In the genomic region with DNA sequence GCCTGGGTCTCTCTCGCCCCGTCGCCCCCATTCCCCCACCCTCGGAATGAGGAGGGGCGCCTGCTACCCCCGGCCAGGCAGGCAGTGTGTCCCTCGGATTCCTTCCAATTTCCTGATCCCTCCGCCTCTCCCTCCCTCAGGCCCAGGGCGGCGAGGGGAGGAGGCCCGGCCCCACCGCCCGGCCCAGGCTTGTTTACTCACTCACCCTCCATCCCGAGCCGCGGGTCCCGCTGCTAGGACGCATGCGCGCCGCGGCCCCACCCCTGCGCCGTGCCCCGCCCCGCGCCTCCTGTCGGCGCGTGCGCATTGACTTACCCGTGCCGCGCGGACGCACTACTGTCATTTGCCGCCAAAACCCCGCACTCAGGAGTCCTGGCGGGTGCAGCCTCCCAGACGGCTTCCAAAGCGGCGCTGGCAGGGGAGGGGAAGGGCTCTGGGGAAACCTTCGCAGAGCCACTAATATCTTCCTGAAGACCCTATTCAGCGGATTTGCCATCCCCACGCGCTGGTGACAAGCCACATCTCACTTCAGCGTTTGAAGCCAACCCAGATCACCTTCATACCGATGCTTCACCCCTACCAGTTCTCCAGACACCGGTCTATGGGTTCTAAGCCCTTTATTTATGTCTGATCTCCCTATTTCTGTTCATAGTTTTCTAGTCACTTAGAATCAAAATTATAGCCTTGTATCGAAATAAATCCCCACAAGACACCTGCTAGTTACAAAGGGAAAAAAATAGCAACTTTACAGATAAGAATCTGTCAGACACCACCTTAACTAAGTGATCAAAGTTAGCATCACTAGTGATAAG, we compare ENCODE assay signal across 1 cellular context.
A peak's percentile ranks its signal among the peaks of the same experiment; 100 is the strongest.
TF ChIP-seq lines count a peak whose summit lies in the region.

Gene EZH1 (minus strand): TSS at position 235 of the 812 bp plus-strand sequence. CDS start 16,099 bp downstream, outside the sequence.

TF ChIP-seq in HepG2, 621 proteins besides CTCF, POLR2A, EP300 and RAD21 (continued from another document and continues in another):
- TF ChIP-seq ISX (CRISPR knock-in tag; conservative IDR thresholded peaks at IDR 0.05) (peak; percentile 64; the same call in 1 of the 2 replicates), KDM4B (CRISPR knock-in tag; IDR thresholded peaks at IDR 0.05) (peak; percentile 13; the same call in 1 of the 2 replicates), ZNF44 (CRISPR knock-in tag; IDR thresholded peaks at IDR 0.05) (0 out of 2 replicates have a peak, but pooled peaks have one; percentile 75), ZNF275 (CRISPR knock-in tag; IDR thresholded peaks at IDR 0.05; ENCODE audit: borderline replicate concordance) (peak; percentile 65; the same call in 1 of the 2 replicates), ZBTB7B (CRISPR knock-in tag; IDR thresholded peaks at IDR 0.05) (no peak; the same call in 1 of the 2 replicates), ZNF430 (CRISPR knock-in tag; IDR thresholded peaks at IDR 0.05) (peak; percentile 95), IKZF4 (CRISPR knock-in tag; IDR thresholded peaks at IDR 0.05; ENCODE audit: borderline replicate concordance, low read depth, not compliant biosample characterization) (peak; percentile 81), MBD4 (IDR thresholded peaks at IDR 0.05; ENCODE audit: borderline replicate concordance, low read length) (no peak), BCL6 (CRISPR knock-in tag; IDR thresholded peaks at IDR 0.05) (no peak), PHF21A (CRISPR knock-in tag; IDR thresholded peaks at IDR 0.05) (peak; percentile 91), ZNF224 (CRISPR knock-in tag; IDR thresholded peaks at IDR 0.05) (peak; percentile 90; the same call in 1 of the 2 replicates), MEIS1 (CRISPR knock-in tag; IDR thresholded peaks at IDR 0.05; ENCODE audit: borderline replicate concordance) (peak; percentile 52), SNAPC4 (CRISPR knock-in tag; IDR thresholded peaks at IDR 0.05) (peak; percentile 85), SSRP1 (CRISPR knock-in tag; IDR thresholded peaks at IDR 0.05) (no peak), ZFAT (CRISPR knock-in tag; conservative IDR thresholded peaks at IDR 0.05) (no peak), ZNF775 (CRISPR knock-in tag; IDR thresholded peaks at IDR 0.05; ENCODE audit: borderline replicate concordance) (peak; percentile 81), CAMTA2 (CRISPR knock-in tag; IDR thresholded peaks at IDR 0.05; ENCODE audit: borderline replicate concordance) (no peak), ZNF17 (CRISPR knock-in tag; IDR thresholded peaks at IDR 0.05) (no peak), DMAP1 (CRISPR knock-in tag; IDR thresholded peaks at IDR 0.05) (peak; percentile 86), CREB1 (IDR thresholded peaks at IDR 0.05) (no peak), CREB1 (CRISPR knock-in tag; IDR thresholded peaks at IDR 0.05) (no peak), GABPB1 (CRISPR knock-in tag; IDR thresholded peaks at IDR 0.05) (peak; percentile 71; the same call in 1 of the 2 replicates), ZNF660 (CRISPR knock-in tag; IDR thresholded peaks at IDR 0.05; ENCODE audit: borderline replicate concordance, low read depth) (no peak), PATZ1 (CRISPR knock-in tag; IDR thresholded peaks at IDR 0.05) (peak; percentile 95), HHEX (CRISPR knock-in tag; IDR thresholded peaks at IDR 0.05) (no peak), SKIL (CRISPR knock-in tag; IDR thresholded peaks at IDR 0.05; ENCODE audit: borderline replicate concordance) (no peak), ZNF20 (CRISPR knock-in tag; IDR thresholded peaks at IDR 0.05) (no peak), NFYB (CRISPR knock-in tag; IDR thresholded peaks at IDR 0.05) (no peak; the same call in 1 of the 2 replicates), AKAP8 (CRISPR knock-in tag; IDR thresholded peaks at IDR 0.05) (peak; percentile 57; the same call in 1 of the 2 replicates)
- TF ChIP-seq, protein P1, sequence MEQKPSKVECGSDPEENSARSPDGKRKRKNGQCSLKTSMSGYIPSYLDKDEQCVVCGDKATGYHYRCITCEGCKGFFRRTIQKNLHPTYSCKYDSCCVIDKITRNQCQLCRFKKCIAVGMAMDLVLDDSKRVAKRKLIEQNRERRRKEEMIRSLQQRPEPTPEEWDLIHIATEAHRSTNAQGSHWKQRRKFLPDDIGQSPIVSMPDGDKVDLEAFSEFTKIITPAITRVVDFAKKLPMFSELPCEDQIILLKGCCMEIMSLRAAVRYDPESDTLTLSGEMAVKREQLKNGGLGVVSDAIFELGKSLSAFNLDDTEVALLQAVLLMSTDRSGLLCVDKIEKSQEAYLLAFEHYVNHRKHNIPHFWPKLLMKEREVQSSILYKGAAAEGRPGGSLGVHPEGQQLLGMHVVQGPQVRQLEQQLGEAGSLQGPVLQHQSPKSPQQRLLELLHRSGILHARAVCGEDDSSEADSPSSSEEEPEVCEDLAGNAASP (CRISPR knock-in tag; IDR thresholded peaks at IDR 0.05; ENCODE audit: borderline replicate concordance) = 0 out of 2 replicates have a peak, but pooled peaks have one; percentile 47
- TF ChIP-seq, protein P2, sequence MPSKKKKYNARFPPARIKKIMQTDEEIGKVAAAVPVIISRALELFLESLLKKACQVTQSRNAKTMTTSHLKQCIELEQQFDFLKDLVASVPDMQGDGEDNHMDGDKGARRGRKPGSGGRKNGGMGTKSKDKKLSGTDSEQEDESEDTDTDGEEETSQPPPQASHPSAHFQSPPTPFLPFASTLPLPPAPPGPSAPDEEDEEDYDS (CRISPR knock-in tag; IDR thresholded peaks at IDR 0.05) = peak; percentile 36; the same call in 1 of the 2 replicates
- TF ChIP-seq, protein P3, sequence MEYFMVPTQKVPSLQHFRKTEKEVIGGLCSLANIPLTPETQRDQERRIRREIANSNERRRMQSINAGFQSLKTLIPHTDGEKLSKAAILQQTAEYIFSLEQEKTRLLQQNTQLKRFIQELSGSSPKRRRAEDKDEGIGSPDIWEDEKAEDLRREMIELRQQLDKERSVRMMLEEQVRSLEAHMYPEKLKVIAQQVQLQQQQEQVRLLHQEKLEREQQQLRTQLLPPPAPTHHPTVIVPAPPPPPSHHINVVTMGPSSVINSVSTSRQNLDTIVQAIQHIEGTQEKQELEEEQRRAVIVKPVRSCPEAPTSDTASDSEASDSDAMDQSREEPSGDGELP (IDR thresholded peaks at IDR 0.05; ENCODE audit: borderline replicate concordance, low read depth) = 0 out of 2 replicates have a peak, but pooled peaks have one; percentile 12
- TF ChIP-seq, protein P4, sequence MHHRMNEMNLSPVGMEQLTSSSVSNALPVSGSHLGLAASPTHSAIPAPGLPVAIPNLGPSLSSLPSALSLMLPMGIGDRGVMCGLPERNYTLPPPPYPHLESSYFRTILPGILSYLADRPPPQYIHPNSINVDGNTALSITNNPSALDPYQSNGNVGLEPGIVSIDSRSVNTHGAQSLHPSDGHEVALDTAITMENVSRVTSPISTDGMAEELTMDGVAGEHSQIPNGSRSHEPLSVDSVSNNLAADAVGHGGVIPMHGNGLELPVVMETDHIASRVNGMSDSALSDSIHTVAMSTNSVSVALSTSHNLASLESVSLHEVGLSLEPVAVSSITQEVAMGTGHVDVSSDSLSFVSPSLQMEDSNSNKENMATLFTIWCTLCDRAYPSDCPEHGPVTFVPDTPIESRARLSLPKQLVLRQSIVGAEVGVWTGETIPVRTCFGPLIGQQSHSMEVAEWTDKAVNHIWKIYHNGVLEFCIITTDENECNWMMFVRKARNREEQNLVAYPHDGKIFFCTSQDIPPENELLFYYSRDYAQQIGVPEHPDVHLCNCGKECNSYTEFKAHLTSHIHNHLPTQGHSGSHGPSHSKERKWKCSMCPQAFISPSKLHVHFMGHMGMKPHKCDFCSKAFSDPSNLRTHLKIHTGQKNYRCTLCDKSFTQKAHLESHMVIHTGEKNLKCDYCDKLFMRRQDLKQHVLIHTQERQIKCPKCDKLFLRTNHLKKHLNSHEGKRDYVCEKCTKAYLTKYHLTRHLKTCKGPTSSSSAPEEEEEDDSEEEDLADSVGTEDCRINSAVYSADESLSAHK (CRISPR knock-in tag; IDR thresholded peaks at IDR 0.05; ENCODE audit: borderline replicate concordance) = peak; percentile 83; the same call in 1 of the 2 replicates
- TF ChIP-seq, protein P5, sequence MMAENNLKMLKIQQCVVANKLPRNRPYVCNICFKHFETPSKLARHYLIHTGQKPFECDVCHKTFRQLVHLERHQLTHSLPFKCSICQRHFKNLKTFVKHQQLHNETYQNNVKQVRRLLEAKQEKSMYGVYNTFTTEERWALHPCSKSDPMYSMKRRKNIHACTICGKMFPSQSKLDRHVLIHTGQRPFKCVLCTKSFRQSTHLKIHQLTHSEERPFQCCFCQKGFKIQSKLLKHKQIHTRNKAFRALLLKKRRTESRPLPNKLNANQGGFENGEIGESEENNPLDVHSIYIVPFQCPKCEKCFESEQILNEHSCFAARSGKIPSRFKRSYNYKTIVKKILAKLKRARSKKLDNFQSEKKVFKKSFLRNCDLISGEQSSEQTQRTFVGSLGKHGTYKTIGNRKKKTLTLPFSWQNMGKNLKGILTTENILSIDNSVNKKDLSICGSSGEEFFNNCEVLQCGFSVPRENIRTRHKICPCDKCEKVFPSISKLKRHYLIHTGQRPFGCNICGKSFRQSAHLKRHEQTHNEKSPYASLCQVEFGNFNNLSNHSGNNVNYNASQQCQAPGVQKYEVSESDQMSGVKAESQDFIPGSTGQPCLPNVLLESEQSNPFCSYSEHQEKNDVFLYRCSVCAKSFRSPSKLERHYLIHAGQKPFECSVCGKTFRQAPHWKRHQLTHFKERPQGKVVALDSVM (CRISPR knock-in tag; IDR thresholded peaks at IDR 0.05) = peak; percentile 71; the same call in 1 of the 2 replicates
- TF ChIP-seq, protein P6, sequence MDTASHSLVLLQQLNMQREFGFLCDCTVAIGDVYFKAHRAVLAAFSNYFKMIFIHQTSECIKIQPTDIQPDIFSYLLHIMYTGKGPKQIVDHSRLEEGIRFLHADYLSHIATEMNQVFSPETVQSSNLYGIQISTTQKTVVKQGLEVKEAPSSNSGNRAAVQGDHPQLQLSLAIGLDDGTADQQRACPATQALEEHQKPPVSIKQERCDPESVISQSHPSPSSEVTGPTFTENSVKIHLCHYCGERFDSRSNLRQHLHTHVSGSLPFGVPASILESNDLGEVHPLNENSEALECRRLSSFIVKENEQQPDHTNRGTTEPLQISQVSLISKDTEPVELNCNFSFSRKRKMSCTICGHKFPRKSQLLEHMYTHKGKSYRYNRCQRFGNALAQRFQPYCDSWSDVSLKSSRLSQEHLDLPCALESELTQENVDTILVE (CRISPR knock-in tag; IDR thresholded peaks at IDR 0.05) = peak; percentile 63
